In the genomic region with DNA sequence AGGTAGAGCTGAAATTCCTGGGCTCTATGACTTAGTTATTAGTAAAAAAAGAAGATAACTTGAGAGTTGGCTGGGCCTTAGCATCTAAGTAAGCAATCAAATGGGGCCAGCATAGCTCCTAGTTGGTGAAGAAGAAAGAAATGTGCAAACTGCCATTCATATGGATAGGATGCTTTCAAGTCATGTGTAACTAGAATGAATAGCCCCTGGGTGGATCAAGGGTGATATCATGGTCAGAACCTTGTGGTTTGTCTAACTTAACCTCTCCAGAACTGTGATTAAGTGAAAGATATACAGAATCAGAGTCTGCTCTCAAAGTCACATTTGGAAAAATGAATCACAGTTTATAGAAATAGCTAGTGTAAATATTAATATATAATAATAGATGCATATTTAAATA, we compare ENCODE assay signal across 28 cellular contexts.
"Had no signal": no experiment of that assay in that cellular context is flagged by ENCODE, and none has a peak within 500 bp of the region (broad histone marks: within the 10 kb centered on the region; RNA-seq: fewer than 3 reads in every experiment).

No MANE protein-coding gene starts in this region.

- H3K4me1 Mint-ChIP-seq: mesothelial cell of epicardium; naive B cell; neural crest cell; stimulated activated naive CD8-positive, alpha-beta T cell treated with anti-CD3 and anti-CD28 coated beads, Interleukin-15, amount 100 ng/mL, for 72 hours had no signal

- FAIRE-seq: colon, islet of Langerhans, pancreas, small intestine had no signal

- H3K27me3 Mint-ChIP-seq: naive B cell; natural killer cell treated with Interleukin-12 subunit alpha and Interleukin-12 subunit beta and Interleukin-15 and Interleukin-18, amount 100 ng/mL, for 72 hours; stimulated activated naive CD8-positive, alpha-beta T cell treated with anti-CD3 and anti-CD28 coated beads, Interleukin-15, amount 100 ng/mL, for 72 hours had no signal

- H3K27ac Mint-ChIP-seq: endodermal cell; mesothelial cell of epicardium; naive B cell; natural killer cell treated with Interleukin-12 subunit alpha and Interleukin-12 subunit beta and Interleukin-15 and Interleukin-18, amount 100 ng/mL, for 72 hours; stimulated activated naive CD8-positive, alpha-beta T cell treated with anti-CD3 and anti-CD28 coated beads, Interleukin-15, amount 100 ng/mL, for 72 hours had no signal

- H3K27me3 ChIP-seq: dorsolateral prefrontal cortex, esophagus muscularis mucosa, foreskin keratinocyte, neutrophil, pancreas, right lobe of liver, suprapubic skin, transverse colon, upper lobe of right lung, uterus had no signal

- H3K4me3 ChIP-seq: dorsolateral prefrontal cortex, esophagus muscularis mucosa, lung, mucosa of descending colon, pancreas, right lobe of liver, suprapubic skin, transverse colon, upper lobe of right lung, uterus had no signal

- ATAC-seq: foreskin keratinocyte; mucosa of descending colon; natural killer cell treated with Interleukin-12 subunit alpha and Interleukin-12 subunit beta and Interleukin-15 and Interleukin-18, amount 100 ng/mL, for 72 hours; right lobe of liver; stimulated activated naive CD8-positive, alpha-beta T cell treated with anti-CD3 and anti-CD28 coated beads, Interleukin-15, amount 100 ng/mL, for 72 hours; upper lobe of right lung had no signal

- H3K4me1 ChIP-seq: foreskin keratinocyte, right lobe of liver, suprapubic skin, transverse colon, upper lobe of right lung, uterus had no signal

- DNase-seq: dorsolateral prefrontal cortex; effector CD4-positive, alpha-beta T cell; endodermal cell; foreskin keratinocyte; hypothalamus; mesenchymal stem cell; mucosa of descending colon; naive B cell; pancreas; right lobe of liver; small intestine; stimulated activated CD4-positive, alpha-beta T cell treated with anti-CD3 and anti-CD28 coated beads, Interleukin-15, amount 100 ng/mL, for 24 hours; stimulated activated CD4-positive, alpha-beta T cell treated with anti-CD3 and anti-CD28 coated beads, Interleukin-2, amount 100 ng/mL, for 48 hours; stimulated activated naive CD4-positive, alpha-beta T cell; stimulated activated naive CD8-positive, alpha-beta T cell treated with anti-CD3 and anti-CD28 coated beads, Interleukin-15, amount 100 ng/mL, for 72 hours; transverse colon; upper lobe of right lung; uterus had no signal

- H3K27ac ChIP-seq: dorsolateral prefrontal cortex, epithelial cell of prostate, esophagus muscularis mucosa, foreskin keratinocyte, neutrophil, pancreas, right lobe of liver, suprapubic skin, transverse colon, upper lobe of right lung, uterus had no signal

- H3K4me3 Mint-ChIP-seq: endodermal cell; mesothelial cell of epicardium; naive B cell; natural killer cell treated with Interleukin-12 subunit alpha and Interleukin-12 subunit beta and Interleukin-15 and Interleukin-18, amount 100 ng/mL, for 72 hours; neural crest cell; stimulated activated naive CD8-positive, alpha-beta T cell treated with anti-CD3 and anti-CD28 coated beads, Interleukin-15, amount 100 ng/mL, for 72 hours had no signal

- H3K36me3 ChIP-seq: esophagus muscularis mucosa, neutrophil, pancreas, right lobe of liver, suprapubic skin, transverse colon, upper lobe of right lung, uterus had no signal

- H3K36me3 Mint-ChIP-seq: naive B cell had no signal
